Comparison of ENCODE assay signal across 31 cellular contexts in genomic region chr18:23363865-23364570, GRCh38.
"Had no signal": no experiment of that assay in that cellular context is flagged by ENCODE, and none has a peak within 500 bp of the region (broad histone marks: within the 10 kb centered on the region; RNA-seq: fewer than 3 reads in every experiment).

No MANE protein-coding gene starts in this region.

- H3K4me3 ChIP-seq: breast epithelium, neural progenitor cell, right atrium auricular region, smooth muscle cell, thyroid gland, upper lobe of left lung, vagina had no signal

- H3K4me1 ChIP-seq: breast epithelium, parathyroid adenoma had no signal

- H3K9me3 ChIP-seq: breast epithelium, right atrium auricular region, thyroid gland, upper lobe of left lung, vagina had no signal

- H3K27me3 ChIP-seq: breast epithelium, neural progenitor cell, right atrium auricular region, thyroid gland, upper lobe of left lung, vagina had no signal

- H3K27ac ChIP-seq: breast epithelium, neural progenitor cell, parathyroid adenoma, upper lobe of left lung, vagina, VCaP had no signal

- H2AFZ ChIP-seq: neural progenitor cell, parathyroid adenoma had no signal

- ATAC-seq: activated CD4-positive, CD25-positive, alpha-beta regulatory T cell treated with anti-CD3 and anti-CD28 coated beads, Interleukin-2, amount 50 U/mL, for 24 hours; esophagus mucosa; left cardiac atrium; left ventricle myocardium superior; stimulated activated memory B cell treated with anti-CD40 and anti-IgM and Interleukin-4, amounts not matched to agents 10 μg/mL and 1 μg/mL and 100 μg/mL, for 72 hours; stimulated activated naive CD8-positive, alpha-beta T cell treated with anti-CD3 and anti-CD28 coated beads, Interleukin-15, amount 100 ng/mL, for 72 hours had no signal

- H3K9ac ChIP-seq: neural progenitor cell, parathyroid adenoma had no signal

- H3K79me2 ChIP-seq: parathyroid adenoma had no signal

- H3K4me2 ChIP-seq: neural progenitor cell, smooth muscle cell had no signal

- H3K36me3 ChIP-seq: breast epithelium, neural progenitor cell, right atrium auricular region, thyroid gland, upper lobe of left lung, vagina had no signal

- DNase-seq: activated CD4-positive, alpha-beta T cell treated with anti-CD3 and anti-CD28 coated beads for 48 hours; activated CD4-positive, alpha-beta T cell treated with anti-CD3 and anti-CD28 coated beads, Interleukin-2, amount 50 U/mL, for 48 hours; activated CD8-positive, alpha-beta memory T cell treated with anti-CD3 and anti-CD28 coated beads, Interleukin-2, amount 50 U/mL, for 4 hours; activated gamma-delta T cell; activated naive CD4-positive, alpha-beta T cell treated with anti-CD3 and anti-CD28 coated beads, Interleukin-2, amount 50 U/mL, for 16 hours; activated T-cell treated with anti-CD3 and anti-CD28 coated beads, Interleukin-2, amount 50 U/mL, for 1 hour; amygdala; central memory CD4-positive, alpha-beta T cell; foreskin fibroblast; hippocampal formation; left cardiac atrium; left ventricle myocardium superior; mammary epithelial cell; naive B cell; occipital lobe; stimulated activated CD4-positive, alpha-beta T cell treated with anti-CD3 and anti-CD28 coated beads, Interleukin-1b, Interleukin-23, amount 100 ng/mL, for 48 hours; stimulated activated CD4-positive, alpha-beta T cell treated with anti-CD3 and anti-CD28 coated beads, Interleukin-4, amount 100 ng/mL, for 4 hours; stimulated activated CD8-positive, alpha-beta memory T cell treated with anti-CD3 and anti-CD28 coated beads, Interleukin-4, amount 100 ng/mL, for 48 hours; stimulated activated naive CD8-positive, alpha-beta T cell treated with anti-CD3 and anti-CD28 coated beads, Interleukin-15, amount 100 ng/mL, for 72 hours; thyroid gland; upper lobe of left lung had no signal
